Comparison of ENCODE assay signal across 25 cellular contexts in the genomic region with DNA sequence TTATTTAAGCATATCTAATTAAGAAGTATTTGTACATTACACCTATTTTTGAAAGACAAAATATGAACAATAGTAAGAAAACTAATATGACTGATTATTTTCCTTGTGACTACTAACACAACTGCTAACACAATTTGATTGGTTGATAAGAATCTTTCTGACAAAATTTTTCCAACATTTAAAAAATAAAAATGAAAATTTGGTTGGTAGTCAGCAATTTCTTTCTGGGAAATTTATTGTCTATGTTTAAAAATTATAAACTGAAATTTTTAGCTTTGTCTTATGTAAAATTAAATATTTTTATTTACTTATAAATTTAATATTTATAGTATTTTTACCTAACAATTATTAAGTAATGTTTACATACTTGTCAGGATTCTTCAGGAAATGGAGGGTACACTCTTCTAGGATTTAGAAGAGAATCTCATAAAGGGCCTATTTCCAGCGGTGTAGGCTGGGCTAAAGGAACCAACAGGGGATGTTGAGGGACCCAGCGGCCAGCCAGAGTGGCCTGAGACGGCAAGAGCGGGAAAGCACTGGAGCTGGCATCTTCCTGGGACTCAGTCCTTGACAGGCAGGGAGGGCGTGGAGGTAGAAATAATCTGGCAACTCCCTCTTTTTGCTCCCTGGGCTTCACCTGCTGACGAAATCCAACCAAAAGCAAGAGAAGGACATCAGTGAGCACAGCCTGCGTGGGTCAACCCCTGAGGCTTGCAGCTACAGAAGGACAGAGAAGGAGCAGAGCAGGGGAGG.
"Had no signal": no experiment of that assay in that cellular context is flagged by ENCODE, and none has a peak within 500 bp of the region (broad histone marks: within the 10 kb centered on the region; RNA-seq: fewer than 3 reads in every experiment).

No MANE protein-coding gene starts in this region.

- H3K27ac Mint-ChIP-seq: activated CD4-positive, alpha-beta memory T cell treated with anti-CD3 and anti-CD28 coated beads for 36 hours; activated naive CD8-positive, alpha-beta T cell treated with anti-CD3 and anti-CD28 coated beads, Interleukin-2, amount 10 ng/mL, durations not matched to agents 7 days and 5 days; mesothelial cell of epicardium; stimulated activated memory B cell treated with anti-CD40 and anti-IgM and Interleukin-4, amounts not matched to agents 10 μg/mL and 1 μg/mL and 100 μg/mL, for 72 hours; T-cell; T-helper 2 cell treated with Interferon-gamma antibody and Interleukin-4, amounts not matched to agents 5 μg/mL and 100 μg/mL, for 36 hours had no signal

- DNase-seq: activated CD4-positive, alpha-beta memory T cell treated with anti-CD3 and anti-CD28 coated beads for 36 hours; activated naive CD4-positive, alpha-beta T cell treated with Interleukin-2 at 50 U/mL for 16 hours; activated naive CD8-positive, alpha-beta T cell treated with anti-CD3 and anti-CD28 coated beads, Interleukin-2, amount 10 ng/mL, durations not matched to agents 7 days and 5 days; activated T-cell treated with anti-CD3 and anti-CD28 coated beads, Interleukin-2, amount 50 U/mL, for 48 hours; amygdala; effector memory CD4-positive, alpha-beta T cell; foreskin melanocyte; glutamatergic neuron; left ventricle myocardium superior; naive thymus-derived CD8-positive, alpha-beta T cell; posterior cingulate gyrus; stimulated activated CD4-positive, alpha-beta T cell treated with anti-CD3 and anti-CD28 coated beads, Interleukin-15, amount 100 ng/mL, for 24 hours; T-cell; transverse colon; WERI-Rb-1 had no signal

- H3K27ac ChIP-seq: cardiac muscle cell, hepatocyte, transverse colon, vagina, WERI-Rb-1 had no signal

- H3K27me3 ChIP-seq: cardiac muscle cell, hepatocyte, transverse colon, vagina had no signal

- H3K4me1 Mint-ChIP-seq: activated naive CD8-positive, alpha-beta T cell treated with anti-CD3 and anti-CD28 coated beads, Interleukin-2, amount 10 ng/mL, durations not matched to agents 7 days and 5 days; T-cell had no signal

- FAIRE-seq: endothelial cell of umbilical vein had no signal

- H3K79me2 ChIP-seq: hepatocyte had no signal

- ATAC-seq: esophagus mucosa; left ventricle myocardium superior; naive thymus-derived CD8-positive, alpha-beta T cell; sciatic nerve; stimulated activated memory B cell treated with anti-CD40 and anti-IgM and Interleukin-4, amounts not matched to agents 10 μg/mL and 1 μg/mL and 100 μg/mL, for 72 hours; T-cell had no signal

- H3K4me3 Mint-ChIP-seq: activated CD4-positive, alpha-beta memory T cell treated with anti-CD3 and anti-CD28 coated beads for 36 hours; activated naive CD8-positive, alpha-beta T cell treated with anti-CD3 and anti-CD28 coated beads, Interleukin-2, amount 10 ng/mL, durations not matched to agents 7 days and 5 days; mesothelial cell of epicardium; naive thymus-derived CD8-positive, alpha-beta T cell; stimulated activated memory B cell treated with anti-CD40 and anti-IgM and Interleukin-4, amounts not matched to agents 10 μg/mL and 1 μg/mL and 100 μg/mL, for 72 hours; T-cell; T-helper 2 cell treated with Interferon-gamma antibody and Interleukin-4, amounts not matched to agents 5 μg/mL and 100 μg/mL, for 36 hours had no signal

- H3K9me3 Mint-ChIP-seq: activated CD4-positive, alpha-beta memory T cell treated with anti-CD3 and anti-CD28 coated beads for 36 hours; activated naive CD8-positive, alpha-beta T cell treated with anti-CD3 and anti-CD28 coated beads, Interleukin-2, amount 10 ng/mL, durations not matched to agents 7 days and 5 days; naive thymus-derived CD8-positive, alpha-beta T cell; stimulated activated memory B cell treated with anti-CD40 and anti-IgM and Interleukin-4, amounts not matched to agents 10 μg/mL and 1 μg/mL and 100 μg/mL, for 72 hours; T-cell; T-helper 2 cell treated with Interferon-gamma antibody and Interleukin-4, amounts not matched to agents 5 μg/mL and 100 μg/mL, for 36 hours had no signal

- H2AFZ ChIP-seq: hepatocyte had no signal

- H3K4me3 ChIP-seq: cardiac muscle cell, hepatocyte, smooth muscle cell, transverse colon, vagina had no signal

- H3K36me3 Mint-ChIP-seq: activated naive CD8-positive, alpha-beta T cell treated with anti-CD3 and anti-CD28 coated beads, Interleukin-2, amount 10 ng/mL, durations not matched to agents 7 days and 5 days had no signal

- H3K4me1 ChIP-seq: transverse colon, vagina had no signal

- H3K4me2 ChIP-seq: hepatocyte, smooth muscle cell had no signal

- H3K36me3 ChIP-seq: cardiac muscle cell, transverse colon, vagina, WERI-Rb-1 had no signal

- H3K27me3 Mint-ChIP-seq: activated CD4-positive, alpha-beta memory T cell treated with anti-CD3 and anti-CD28 coated beads for 36 hours; naive thymus-derived CD8-positive, alpha-beta T cell; stimulated activated memory B cell treated with anti-CD40 and anti-IgM and Interleukin-4, amounts not matched to agents 10 μg/mL and 1 μg/mL and 100 μg/mL, for 72 hours had no signal

- H3K9me3 ChIP-seq: transverse colon, vagina had no signal
